ENCODE assay signal across 1 cellular context in genomic region chr5:33230467-33231078, GRCh38.
TF ChIP-seq lines count a peak whose summit lies in the region.

No MANE protein-coding gene starts in this region.

TF ChIP-seq in SK-N-SH treated with all-trans-retinoic acid at 6 μM for 48 hours, 23 proteins besides CTCF, POLR2A, EP300 and RAD21 (continued from another document):
- TF ChIP-seq, protein P1, sequence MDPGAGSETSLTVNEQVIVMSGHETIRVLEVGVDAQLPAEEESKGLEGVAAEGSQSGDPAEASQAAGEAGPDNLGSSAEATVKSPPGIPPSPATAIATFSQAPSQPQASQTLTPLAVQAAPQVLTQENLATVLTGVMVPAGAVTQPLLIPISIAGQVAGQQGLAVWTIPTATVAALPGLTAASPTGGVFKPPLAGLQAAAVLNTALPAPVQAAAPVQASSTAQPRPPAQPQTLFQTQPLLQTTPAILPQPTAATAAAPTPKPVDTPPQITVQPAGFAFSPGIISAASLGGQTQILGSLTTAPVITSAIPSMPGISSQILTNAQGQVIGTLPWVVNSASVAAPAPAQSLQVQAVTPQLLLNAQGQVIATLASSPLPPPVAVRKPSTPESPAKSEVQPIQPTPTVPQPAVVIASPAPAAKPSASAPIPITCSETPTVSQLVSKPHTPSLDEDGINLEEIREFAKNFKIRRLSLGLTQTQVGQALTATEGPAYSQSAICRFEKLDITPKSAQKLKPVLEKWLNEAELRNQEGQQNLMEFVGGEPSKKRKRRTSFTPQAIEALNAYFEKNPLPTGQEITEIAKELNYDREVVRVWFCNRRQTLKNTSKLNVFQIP (CRISPR knock-in tag; IDR thresholded peaks at IDR 0.05; ENCODE audit: borderline replicate concordance, low read depth): no peak
- TF ChIP-seq RARB (CRISPR knock-in tag; IDR thresholded peaks at IDR 0.05): no peak
- TF ChIP-seq TCF4 (CRISPR knock-in tag; IDR thresholded peaks at IDR 0.05; ENCODE audit: borderline replicate concordance): no peak
- TF ChIP-seq ZC3H10 (CRISPR knock-in tag; IDR thresholded peaks at IDR 0.05): no peak
- no peak for TF ChIP-seq ZNF8 (CRISPR knock-in tag; IDR thresholded peaks at IDR 0.05)
- TF ChIP-seq ZFP3 (CRISPR knock-in tag; IDR thresholded peaks at IDR 0.05): no peak
- no peak for TF ChIP-seq ZFP30 (CRISPR knock-in tag; IDR thresholded peaks at IDR 0.05)
- no peak for TF ChIP-seq CREB5 (CRISPR knock-in tag; IDR thresholded peaks at IDR 0.05; ENCODE audit: low read depth)
- TF ChIP-seq ISL1 (CRISPR knock-in tag; IDR thresholded peaks at IDR 0.05): no peak
